ENCODE assay signal across 16 cellular contexts in genomic region chr17:68820825-68821481, GRCh38.
DNase-seq lines count a peak whose midpoint lies in the region; ATAC-seq, FAIRE-seq and TF ChIP-seq lines count a peak whose summit lies in the region.
"Had no signal": no experiment of that assay in that cellular context is flagged by ENCODE, and none has a peak within 500 bp of the region (broad histone marks: within the 10 kb centered on the region; RNA-seq: fewer than 3 reads in every experiment).

No MANE protein-coding gene starts in this region.

- FAIRE-seq in HTR-8/SVneo (lab: Jason Lieb, UNC) = peak; percentile 4
- no peak for FAIRE-seq in astrocyte (lab: Jason Lieb, UNC)

- peaks cover 26% of the 10 kb centered on the region for H3K4me1 ChIP-seq in astrocyte (ENCODE audit: insufficient read depth, low read length)
- peaks cover 6% of the 10 kb centered on the region for H3K4me1 ChIP-seq in mesenchymal stem cell (ENCODE audit: control insufficient read depth, insufficient read depth, low read depth, low read length)

- H3K79me1 ChIP-seq in mesenchymal stem cell (replicated peaks; ENCODE audit: low read length, poor library complexity, severe bottlenecking) = no peaks in the 10 kb centered on the region

- no peak overlapping the region for H2BK15ac ChIP-seq in mesenchymal stem cell (ENCODE audit: low read depth, poor library complexity, severe bottlenecking)

- H4K8ac ChIP-seq in mesenchymal stem cell (ENCODE audit: low read length) = peak overlapping the region; percentile 19

- H3K9ac ChIP-seq in astrocyte (ENCODE audit: low read length) = no peak overlapping the region
- H3K9ac ChIP-seq in mesenchymal stem cell (ENCODE audit: low read length) = no peak overlapping the region

- H3K4me2 ChIP-seq in astrocyte (ENCODE audit: low read length) = peak overlapping the region; percentile 63
- no peak overlapping the region for H3K4me2 ChIP-seq in mesenchymal stem cell (ENCODE audit: low read length, poor library complexity, severe bottlenecking)

- H3K23ac ChIP-seq in mesenchymal stem cell (ENCODE audit: low read length in 2 of 2) = no peak overlapping the region

- H3K27ac ChIP-seq in astrocyte (ENCODE audit: low read depth, low read length) (no peak overlapping the region), mesenchymal stem cell (ENCODE audit: low read length, poor library complexity, severe bottlenecking) (peak overlapping the region; percentile 42)
- H3K27ac ChIP-seq: coronary artery, SJCRH30, spleen had no signal

- no peaks in the 10 kb centered on the region for H3K9me3 ChIP-seq in astrocyte (ENCODE audit: insufficient read depth, low read depth, low read length)
- H3K9me3 ChIP-seq in mesenchymal stem cell (ENCODE audit: control insufficient read depth, low read length) = no peaks in the 10 kb centered on the region
- H3K9me3 ChIP-seq: SJCRH30, spleen had no signal

- DNase-seq in DMS53 treated with DMSO at 0.1 percent for 48 hours (lab: John Stamatoyannopoulos, UW; ENCODE audit: unreplicated experiment) = peak; percentile 37
- no peak for DNase-seq in HTR-8/SVneo (ENCODE audit: insufficient read length, low spot score)
- no peak for DNase-seq in astrocyte (ENCODE audit: low read depth)
- DNase-seq in mesenchymal stem cell = peak; percentile 59
- DNase-seq in GM19238 (ENCODE audit: insufficient read length, low spot score) = no peak
- DNase-seq: activated CD4-positive, alpha-beta T cell treated with anti-CD3 and anti-CD28 coated beads for 1 hour; C1 segment of cervical spinal cord; DMS79; H7; Kasumi-1; NCI-H1105 treated with DMSO at 0.1 percent for 48 hours; spleen had no signal

- no peak overlapping the region for H3K4me3 Mint-ChIP-seq in astrocyte (ENCODE audit: unreplicated experiment)

- no peaks in the 10 kb centered on the region for H3K9me3 Mint-ChIP-seq in astrocyte (ENCODE audit: unreplicated experiment)

- WGBS in mesenchymal stem cell = 44% methylated on average over 8 of the region's 8 CpGs

- H3K27ac Mint-ChIP-seq in astrocyte (ENCODE audit: unreplicated experiment) = no peak overlapping the region

- ATAC-seq in HG02884 (IDR thresholded peaks at IDR 0.05; ENCODE audit: unreplicated experiment) (no peak), GM18502 (IDR thresholded peaks at IDR 0.05; ENCODE audit: poor library complexity, unreplicated experiment) (no peak)

- H3K14ac ChIP-seq in mesenchymal stem cell (ENCODE audit: low read length in 2 of 2) = no peak overlapping the region

- H2BK12ac ChIP-seq in mesenchymal stem cell (ENCODE audit: low read length in 2 of 2) = peak overlapping the region; percentile 21 to 75

- H2BK5ac ChIP-seq in mesenchymal stem cell (ENCODE audit: low read depth, low read length, poor library complexity, severe bottlenecking) = no peak overlapping the region

- H3K4me3 ChIP-seq in astrocyte (ENCODE audit: insufficient read depth, low read depth, low read length) = no peak overlapping the region
- no peak overlapping the region for H3K4me3 ChIP-seq in mesenchymal stem cell (ENCODE audit: insufficient read depth in 1 of 2, low read depth in 1 of 2, low read length in 2 of 2)
- H3K4me3 ChIP-seq: coronary artery, SJCRH30, spleen had no signal

- H3K36me3 Mint-ChIP-seq in astrocyte (ENCODE audit: low read depth, unreplicated experiment) = no peaks in the 10 kb centered on the region

- H2AK5ac ChIP-seq in mesenchymal stem cell (ENCODE audit: low read length, severe bottlenecking) = peak overlapping the region; percentile 72

- H3K79me2 ChIP-seq in astrocyte (ENCODE audit: insufficient read depth, low read length) = no peaks in the 10 kb centered on the region

- H3K4me1 Mint-ChIP-seq in astrocyte (ENCODE audit: low read depth, unreplicated experiment) = peaks cover 18% of the 10 kb centered on the region

- peak overlapping the region; percentile 30 for H4K91ac ChIP-seq in mesenchymal stem cell (ENCODE audit: low read length)

- no peak for TF ChIP-seq CTCF in astrocyte (IDR thresholded peaks at IDR 0.05; ENCODE audit: insufficient read depth, low read depth, low read length)

- no peak overlapping the region for H3K4ac ChIP-seq in mesenchymal stem cell (ENCODE audit: low read depth in 1 of 2, low read length in 2 of 2)

- peak overlapping the region; percentile 1 to 7 for H3K18ac ChIP-seq in mesenchymal stem cell (ENCODE audit: low read depth in 1 of 2, low read length in 2 of 2)

- H4K20me1 ChIP-seq in astrocyte (ENCODE audit: insufficient read depth, low read length) = no peaks in the 10 kb centered on the region

- H3K27me3 ChIP-seq in astrocyte (ENCODE audit: insufficient read depth, low read length) (no peaks in the 10 kb centered on the region), mesenchymal stem cell (ENCODE audit: control insufficient read depth in 1 of 2, insufficient read depth in 1 of 2, low read length in 2 of 2) (no peaks in the 10 kb centered on the region)
- H3K27me3 ChIP-seq: SJCRH30, spleen had no signal

- no peak overlapping the region for H2BK120ac ChIP-seq in mesenchymal stem cell (ENCODE audit: low read depth, low read length)

- no peaks in the 10 kb centered on the region for H3K36me3 ChIP-seq in astrocyte (ENCODE audit: insufficient read depth, low read length)
- no peaks in the 10 kb centered on the region for H3K36me3 ChIP-seq in mesenchymal stem cell (ENCODE audit: control insufficient read depth in 1 of 2, insufficient read depth in 2 of 2, low read depth in 1 of 2, low read length in 2 of 2)
- H3K36me3 ChIP-seq: SJCRH30, spleen had no signal

- H3K27me3 Mint-ChIP-seq in astrocyte (ENCODE audit: low read depth, unreplicated experiment) = no peaks in the 10 kb centered on the region

- no peak overlapping the region for H2AFZ ChIP-seq in astrocyte (ENCODE audit: low read depth, low read length)
- H2AFZ ChIP-seq in mesenchymal stem cell (ENCODE audit: low read depth, low read length) = no peak overlapping the region

Comparison
In these comparisons a context has a peak if more than half of its experiments do, and no peak if none do; other contexts are left out.
1. DNase-seq: peak in DMS53 treated with DMSO at 0.1 percent for 48 hours (single experiment) and mesenchymal stem cell (single experiment); none in HTR-8/SVneo (single experiment), astrocyte (single experiment) and GM19238 (single experiment).